In the genomic region with DNA sequence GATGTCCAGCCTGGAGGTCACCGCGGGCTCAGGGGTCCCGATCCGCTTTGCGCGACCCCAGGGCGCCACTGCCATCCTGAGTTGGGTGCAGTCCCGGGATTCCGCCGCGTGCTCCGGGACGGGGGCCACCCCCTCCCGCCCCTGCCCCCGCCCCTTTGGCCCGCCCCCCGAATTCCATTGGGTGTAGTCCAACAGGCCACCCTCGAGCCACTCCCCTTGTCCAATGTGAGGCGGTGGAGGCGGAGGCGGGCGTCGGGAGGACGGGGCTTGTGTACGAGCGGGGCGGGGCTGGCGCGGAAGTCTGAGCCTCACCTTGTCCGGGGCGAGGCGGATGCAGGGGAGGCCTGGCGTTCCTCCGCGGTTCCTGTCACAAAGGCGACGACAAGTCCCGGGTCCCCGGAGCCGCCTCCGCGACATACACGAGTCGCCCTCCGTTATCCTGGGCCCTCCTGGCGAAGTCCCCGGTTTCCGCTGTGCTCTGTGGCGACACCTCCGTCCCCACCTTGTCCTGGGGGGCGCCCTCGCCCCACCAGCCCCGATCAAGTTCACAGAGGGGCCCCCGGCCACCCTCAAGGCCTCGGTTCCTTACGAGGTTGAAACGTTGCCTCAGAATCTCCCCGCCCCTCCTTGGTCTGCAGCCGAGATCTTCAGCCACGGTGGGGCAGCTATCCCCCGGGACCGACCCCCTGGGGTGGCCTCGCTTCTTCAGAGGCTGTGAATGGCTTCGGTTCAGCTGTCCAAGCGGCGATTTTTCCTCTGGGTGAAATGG, we compare ENCODE assay signal across 1 cellular context.
TF ChIP-seq lines count a peak whose summit lies in the region.

No MANE protein-coding gene starts in this region.

TF ChIP-seq in HepG2, 621 proteins besides CTCF, POLR2A, EP300 and RAD21 (continued from another document and continues in another):
- TF ChIP-seq, protein P1, sequence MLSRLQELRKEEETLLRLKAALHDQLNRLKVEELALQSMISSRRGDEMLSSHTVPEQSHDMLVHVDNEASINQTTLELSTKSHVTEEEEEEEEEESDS (CRISPR knock-in tag; IDR thresholded peaks at IDR 0.05; ENCODE audit: borderline replicate concordance) = no peak
- 0 out of 2 replicates have a peak, but pooled peaks have one; percentile 68 for TF ChIP-seq GLI4 (CRISPR knock-in tag; IDR thresholded peaks at IDR 0.05; ENCODE audit: borderline replicate concordance)
- no peak for TF ChIP-seq DPF2 (CRISPR knock-in tag; IDR thresholded peaks at IDR 0.05; ENCODE audit: borderline replicate concordance, low read depth)
- TF ChIP-seq RFXAP (CRISPR knock-in tag; IDR thresholded peaks at IDR 0.05; ENCODE audit: borderline replicate concordance) = no peak
- no peak for TF ChIP-seq MTF1 (CRISPR knock-in tag; IDR thresholded peaks at IDR 0.05)
- TF ChIP-seq ZNF17 (CRISPR knock-in tag; IDR thresholded peaks at IDR 0.05) = no peak
- TF ChIP-seq, protein P2, sequence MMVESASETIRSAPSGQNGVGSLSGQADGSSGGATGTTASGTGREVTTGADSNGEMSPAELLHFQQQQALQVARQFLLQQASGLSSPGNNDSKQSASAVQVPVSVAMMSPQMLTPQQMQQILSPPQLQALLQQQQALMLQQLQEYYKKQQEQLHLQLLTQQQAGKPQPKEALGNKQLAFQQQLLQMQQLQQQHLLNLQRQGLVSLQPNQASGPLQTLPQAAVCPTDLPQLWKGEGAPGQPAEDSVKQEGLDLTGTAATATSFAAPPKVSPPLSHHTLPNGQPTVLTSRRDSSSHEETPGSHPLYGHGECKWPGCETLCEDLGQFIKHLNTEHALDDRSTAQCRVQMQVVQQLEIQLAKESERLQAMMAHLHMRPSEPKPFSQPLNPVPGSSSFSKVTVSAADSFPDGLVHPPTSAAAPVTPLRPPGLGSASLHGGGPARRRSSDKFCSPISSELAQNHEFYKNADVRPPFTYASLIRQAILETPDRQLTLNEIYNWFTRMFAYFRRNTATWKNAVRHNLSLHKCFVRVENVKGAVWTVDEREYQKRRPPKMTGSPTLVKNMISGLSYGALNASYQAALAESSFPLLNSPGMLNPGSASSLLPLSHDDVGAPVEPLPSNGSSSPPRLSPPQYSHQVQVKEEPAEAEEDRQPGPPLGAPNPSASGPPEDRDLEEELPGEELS (CRISPR knock-in tag; IDR thresholded peaks at IDR 0.05) = no peak; the same call in 1 of the 2 replicates
- no peak for TF ChIP-seq ZFP36L2 (CRISPR knock-in tag; IDR thresholded peaks at IDR 0.05)
- TF ChIP-seq, protein P3, sequence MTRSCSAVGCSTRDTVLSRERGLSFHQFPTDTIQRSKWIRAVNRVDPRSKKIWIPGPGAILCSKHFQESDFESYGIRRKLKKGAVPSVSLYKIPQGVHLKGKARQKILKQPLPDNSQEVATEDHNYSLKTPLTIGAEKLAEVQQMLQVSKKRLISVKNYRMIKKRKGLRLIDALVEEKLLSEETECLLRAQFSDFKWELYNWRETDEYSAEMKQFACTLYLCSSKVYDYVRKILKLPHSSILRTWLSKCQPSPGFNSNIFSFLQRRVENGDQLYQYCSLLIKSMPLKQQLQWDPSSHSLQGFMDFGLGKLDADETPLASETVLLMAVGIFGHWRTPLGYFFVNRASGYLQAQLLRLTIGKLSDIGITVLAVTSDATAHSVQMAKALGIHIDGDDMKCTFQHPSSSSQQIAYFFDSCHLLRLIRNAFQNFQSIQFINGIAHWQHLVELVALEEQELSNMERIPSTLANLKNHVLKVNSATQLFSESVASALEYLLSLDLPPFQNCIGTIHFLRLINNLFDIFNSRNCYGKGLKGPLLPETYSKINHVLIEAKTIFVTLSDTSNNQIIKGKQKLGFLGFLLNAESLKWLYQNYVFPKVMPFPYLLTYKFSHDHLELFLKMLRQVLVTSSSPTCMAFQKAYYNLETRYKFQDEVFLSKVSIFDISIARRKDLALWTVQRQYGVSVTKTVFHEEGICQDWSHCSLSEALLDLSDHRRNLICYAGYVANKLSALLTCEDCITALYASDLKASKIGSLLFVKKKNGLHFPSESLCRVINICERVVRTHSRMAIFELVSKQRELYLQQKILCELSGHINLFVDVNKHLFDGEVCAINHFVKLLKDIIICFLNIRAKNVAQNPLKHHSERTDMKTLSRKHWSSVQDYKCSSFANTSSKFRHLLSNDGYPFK (CRISPR knock-in tag; IDR thresholded peaks at IDR 0.05; ENCODE audit: borderline replicate concordance) = peak; percentile 17; the same call in 1 of the 2 replicates
- no peak for TF ChIP-seq SRY (CRISPR knock-in tag; IDR thresholded peaks at IDR 0.05)
- TF ChIP-seq MEIS1 (CRISPR knock-in tag; IDR thresholded peaks at IDR 0.05; ENCODE audit: borderline replicate concordance) = peak; percentile 66; the same call in 1 of the 2 replicates
- TF ChIP-seq, protein P4, sequence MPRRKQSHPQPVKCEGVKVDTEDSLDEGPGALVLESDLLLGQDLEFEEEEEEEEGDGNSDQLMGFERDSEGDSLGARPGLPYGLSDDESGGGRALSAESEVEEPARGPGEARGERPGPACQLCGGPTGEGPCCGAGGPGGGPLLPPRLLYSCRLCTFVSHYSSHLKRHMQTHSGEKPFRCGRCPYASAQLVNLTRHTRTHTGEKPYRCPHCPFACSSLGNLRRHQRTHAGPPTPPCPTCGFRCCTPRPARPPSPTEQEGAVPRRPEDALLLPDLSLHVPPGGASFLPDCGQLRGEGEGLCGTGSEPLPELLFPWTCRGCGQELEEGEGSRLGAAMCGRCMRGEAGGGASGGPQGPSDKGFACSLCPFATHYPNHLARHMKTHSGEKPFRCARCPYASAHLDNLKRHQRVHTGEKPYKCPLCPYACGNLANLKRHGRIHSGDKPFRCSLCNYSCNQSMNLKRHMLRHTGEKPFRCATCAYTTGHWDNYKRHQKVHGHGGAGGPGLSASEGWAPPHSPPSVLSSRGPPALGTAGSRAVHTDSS (CRISPR knock-in tag; conservative IDR thresholded peaks at IDR 0.05) = no peak
- TF ChIP-seq, protein P5, sequence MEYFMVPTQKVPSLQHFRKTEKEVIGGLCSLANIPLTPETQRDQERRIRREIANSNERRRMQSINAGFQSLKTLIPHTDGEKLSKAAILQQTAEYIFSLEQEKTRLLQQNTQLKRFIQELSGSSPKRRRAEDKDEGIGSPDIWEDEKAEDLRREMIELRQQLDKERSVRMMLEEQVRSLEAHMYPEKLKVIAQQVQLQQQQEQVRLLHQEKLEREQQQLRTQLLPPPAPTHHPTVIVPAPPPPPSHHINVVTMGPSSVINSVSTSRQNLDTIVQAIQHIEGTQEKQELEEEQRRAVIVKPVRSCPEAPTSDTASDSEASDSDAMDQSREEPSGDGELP (IDR thresholded peaks at IDR 0.05; ENCODE audit: borderline replicate concordance, low read depth) = peak; percentile 32; the same call in 1 of the 2 replicates
- TF ChIP-seq ZNF30 (CRISPR knock-in tag; IDR thresholded peaks at IDR 0.05) = no peak
- TF ChIP-seq ZNF572 (CRISPR knock-in tag; IDR thresholded peaks at IDR 0.05) = no peak
- 0 out of 2 replicates have a peak, but pooled peaks have one; percentile 60 for TF ChIP-seq SATB2 (CRISPR knock-in tag; IDR thresholded peaks at IDR 0.05)
- TF ChIP-seq SCMH1 (CRISPR knock-in tag; IDR thresholded peaks at IDR 0.05; ENCODE audit: borderline replicate concordance) = no peak
- TF ChIP-seq BHLHE40 (IDR thresholded peaks at IDR 0.05; ENCODE audit: low read length) = no peak
- no peak for TF ChIP-seq ZNF629 (CRISPR knock-in tag; conservative IDR thresholded peaks at IDR 0.05)
- TF ChIP-seq, protein P6, sequence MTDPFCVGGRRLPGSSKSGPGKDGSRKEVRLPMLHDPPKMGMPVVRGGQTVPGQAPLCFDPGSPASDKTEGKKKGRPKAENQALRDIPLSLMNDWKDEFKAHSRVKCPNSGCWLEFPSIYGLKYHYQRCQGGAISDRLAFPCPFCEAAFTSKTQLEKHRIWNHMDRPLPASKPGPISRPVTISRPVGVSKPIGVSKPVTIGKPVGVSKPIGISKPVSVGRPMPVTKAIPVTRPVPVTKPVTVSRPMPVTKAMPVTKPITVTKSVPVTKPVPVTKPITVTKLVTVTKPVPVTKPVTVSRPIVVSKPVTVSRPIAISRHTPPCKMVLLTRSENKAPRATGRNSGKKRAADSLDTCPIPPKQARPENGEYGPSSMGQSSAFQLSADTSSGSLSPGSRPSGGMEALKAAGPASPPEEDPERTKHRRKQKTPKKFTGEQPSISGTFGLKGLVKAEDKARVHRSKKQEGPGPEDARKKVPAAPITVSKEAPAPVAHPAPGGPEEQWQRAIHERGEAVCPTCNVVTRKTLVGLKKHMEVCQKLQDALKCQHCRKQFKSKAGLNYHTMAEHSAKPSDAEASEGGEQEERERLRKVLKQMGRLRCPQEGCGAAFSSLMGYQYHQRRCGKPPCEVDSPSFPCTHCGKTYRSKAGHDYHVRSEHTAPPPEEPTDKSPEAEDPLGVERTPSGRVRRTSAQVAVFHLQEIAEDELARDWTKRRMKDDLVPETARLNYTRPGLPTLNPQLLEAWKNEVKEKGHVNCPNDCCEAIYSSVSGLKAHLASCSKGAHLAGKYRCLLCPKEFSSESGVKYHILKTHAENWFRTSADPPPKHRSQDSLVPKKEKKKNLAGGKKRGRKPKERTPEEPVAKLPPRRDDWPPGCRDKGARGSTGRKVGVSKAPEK (CRISPR knock-in tag; IDR thresholded peaks at IDR 0.05; ENCODE audit: borderline replicate concordance) = no peak
- TF ChIP-seq GABPB1 (CRISPR knock-in tag; IDR thresholded peaks at IDR 0.05) = peak; percentile 77; the same call in 1 of the 2 replicates
- TF ChIP-seq, protein P7, sequence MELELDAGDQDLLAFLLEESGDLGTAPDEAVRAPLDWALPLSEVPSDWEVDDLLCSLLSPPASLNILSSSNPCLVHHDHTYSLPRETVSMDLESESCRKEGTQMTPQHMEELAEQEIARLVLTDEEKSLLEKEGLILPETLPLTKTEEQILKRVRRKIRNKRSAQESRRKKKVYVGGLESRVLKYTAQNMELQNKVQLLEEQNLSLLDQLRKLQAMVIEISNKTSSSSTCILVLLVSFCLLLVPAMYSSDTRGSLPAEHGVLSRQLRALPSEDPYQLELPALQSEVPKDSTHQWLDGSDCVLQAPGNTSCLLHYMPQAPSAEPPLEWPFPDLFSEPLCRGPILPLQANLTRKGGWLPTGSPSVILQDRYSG (CRISPR knock-in tag; IDR thresholded peaks at IDR 0.05) = no peak
- peak; percentile 83 for TF ChIP-seq POLR2G (IDR thresholded peaks at IDR 0.05; ENCODE audit: low read depth, low read length)
- TF ChIP-seq, protein P8, sequence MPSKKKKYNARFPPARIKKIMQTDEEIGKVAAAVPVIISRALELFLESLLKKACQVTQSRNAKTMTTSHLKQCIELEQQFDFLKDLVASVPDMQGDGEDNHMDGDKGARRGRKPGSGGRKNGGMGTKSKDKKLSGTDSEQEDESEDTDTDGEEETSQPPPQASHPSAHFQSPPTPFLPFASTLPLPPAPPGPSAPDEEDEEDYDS (CRISPR knock-in tag; IDR thresholded peaks at IDR 0.05) = peak; percentile 85
- no peak; the same call in 1 of the 2 replicates for TF ChIP-seq NFKBIZ (CRISPR knock-in tag; IDR thresholded peaks at IDR 0.05)
- no peak for TF ChIP-seq GABPA (IDR thresholded peaks at IDR 0.05; ENCODE audit: low read depth, low read length)
- TF ChIP-seq GABPA (CRISPR knock-in tag; IDR thresholded peaks at IDR 0.05; ENCODE audit: low read depth) = peak; percentile 48
- TF ChIP-seq HNF4A (CRISPR knock-in tag; IDR thresholded peaks at IDR 0.05) = no peak
- peak; percentile 41 for TF ChIP-seq SALL1 (CRISPR knock-in tag; IDR thresholded peaks at IDR 0.05)
- TF ChIP-seq, protein P9, sequence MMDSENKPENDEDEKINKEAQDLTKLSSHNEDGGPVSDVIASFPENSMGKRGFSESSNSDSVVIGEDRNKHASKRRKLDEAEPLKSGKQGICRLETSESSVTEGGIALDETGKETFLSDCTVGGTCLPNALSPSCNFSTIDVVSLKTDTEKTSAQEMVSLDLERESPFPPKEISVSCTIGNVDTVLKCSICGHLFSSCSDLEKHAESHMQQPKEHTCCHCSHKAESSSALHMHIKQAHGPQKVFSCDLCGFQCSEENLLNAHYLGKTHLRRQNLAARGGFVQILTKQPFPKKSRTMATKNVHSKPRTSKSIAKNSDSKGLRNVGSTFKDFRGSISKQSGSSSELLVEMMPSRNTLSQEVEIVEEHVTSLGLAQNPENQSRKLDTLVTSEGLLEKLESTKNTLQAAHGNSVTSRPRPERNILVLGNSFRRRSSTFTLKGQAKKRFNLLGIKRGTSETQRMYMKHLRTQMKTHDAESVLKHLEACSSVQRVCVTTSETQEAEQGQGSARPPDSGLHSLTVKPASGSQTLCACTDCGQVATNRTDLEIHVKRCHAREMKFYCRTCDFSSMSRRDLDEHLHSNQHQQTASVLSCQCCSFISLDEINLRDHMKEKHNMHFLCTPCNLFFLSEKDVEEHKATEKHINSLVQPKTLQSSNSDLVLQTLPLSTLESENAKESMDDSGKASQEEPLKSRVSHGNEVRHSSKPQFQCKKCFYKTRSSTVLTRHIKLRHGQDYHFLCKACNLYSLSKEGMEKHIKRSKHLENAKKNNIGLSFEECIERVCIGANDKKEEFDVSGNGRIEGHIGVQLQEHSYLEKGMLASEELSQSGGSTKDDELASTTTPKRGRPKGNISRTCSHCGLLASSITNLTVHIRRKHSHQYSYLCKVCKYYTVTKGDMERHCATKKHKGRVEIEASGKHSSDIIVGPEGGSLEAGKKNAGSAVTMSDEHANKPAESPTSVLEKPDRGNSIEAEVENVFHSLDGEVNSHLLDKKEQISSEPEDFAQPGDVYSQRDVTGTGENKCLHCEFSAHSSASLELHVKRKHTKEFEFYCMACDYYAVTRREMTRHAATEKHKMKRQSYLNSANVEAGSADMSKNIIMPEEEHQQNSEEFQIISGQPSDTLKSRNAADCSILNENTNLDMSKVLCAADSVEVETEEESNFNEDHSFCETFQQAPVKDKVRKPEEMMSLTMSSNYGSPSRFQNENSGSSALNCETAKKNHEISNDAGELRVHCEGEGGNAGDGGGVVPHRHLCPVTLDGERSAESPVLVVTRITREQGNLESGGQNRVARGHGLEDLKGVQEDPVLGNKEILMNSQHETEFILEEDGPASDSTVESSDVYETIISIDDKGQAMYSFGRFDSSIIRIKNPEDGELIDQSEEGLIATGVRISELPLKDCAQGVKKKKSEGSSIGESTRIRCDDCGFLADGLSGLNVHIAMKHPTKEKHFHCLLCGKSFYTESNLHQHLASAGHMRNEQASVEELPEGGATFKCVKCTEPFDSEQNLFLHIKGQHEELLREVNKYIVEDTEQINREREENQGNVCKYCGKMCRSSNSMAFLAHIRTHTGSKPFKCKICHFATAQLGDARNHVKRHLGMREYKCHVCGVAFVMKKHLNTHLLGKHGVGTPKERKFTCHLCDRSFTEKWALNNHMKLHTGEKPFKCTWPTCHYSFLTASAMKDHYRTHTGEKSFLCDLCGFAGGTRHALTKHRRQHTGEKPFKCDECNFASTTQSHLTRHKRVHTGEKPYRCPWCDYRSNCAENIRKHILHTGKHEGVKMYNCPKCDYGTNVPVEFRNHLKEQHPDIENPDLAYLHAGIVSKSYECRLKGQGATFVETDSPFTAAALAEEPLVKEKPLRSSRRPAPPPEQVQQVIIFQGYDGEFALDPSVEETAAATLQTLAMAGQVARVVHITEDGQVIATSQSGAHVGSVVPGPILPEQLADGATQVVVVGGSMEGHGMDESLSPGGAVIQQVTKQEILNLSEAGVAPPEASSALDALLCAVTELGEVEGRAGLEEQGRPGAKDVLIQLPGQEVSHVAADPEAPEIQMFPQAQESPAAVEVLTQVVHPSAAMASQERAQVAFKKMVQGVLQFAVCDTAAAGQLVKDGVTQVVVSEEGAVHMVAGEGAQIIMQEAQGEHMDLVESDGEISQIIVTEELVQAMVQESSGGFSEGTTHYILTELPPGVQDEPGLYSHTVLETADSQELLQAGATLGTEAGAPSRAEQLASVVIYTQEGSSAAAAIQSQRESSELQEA (CRISPR knock-in tag; IDR thresholded peaks at IDR 0.05; ENCODE audit: not compliant biosample characterization) = no peak
- TF ChIP-seq KLF11 (CRISPR knock-in tag; IDR thresholded peaks at IDR 0.05) = no peak
- TF ChIP-seq ZNF253 (CRISPR knock-in tag; IDR thresholded peaks at IDR 0.05; ENCODE audit: borderline replicate concordance) = no peak
- peak; percentile 42; the same call in 1 of the 2 replicates for TF ChIP-seq ZNF343 (CRISPR knock-in tag; IDR thresholded peaks at IDR 0.05)
- TF ChIP-seq ZNF724P (CRISPR knock-in tag; IDR thresholded peaks at IDR 0.05; ENCODE audit: borderline replicate concordance) = no peak
- no peak for TF ChIP-seq JDP2 (CRISPR knock-in tag; IDR thresholded peaks at IDR 0.05; ENCODE audit: borderline replicate concordance)
- TF ChIP-seq HMGA1 (CRISPR knock-in tag; conservative IDR thresholded peaks at IDR 0.05) = no peak
- no peak for TF ChIP-seq HDAC6 (IDR thresholded peaks at IDR 0.05; ENCODE audit: low read depth, low read length)
